ENCODE assay signal across 34 cellular contexts in genomic region chr9:135437259-135437658, GRCh38.
"Had no signal": no experiment of that assay in that cellular context is flagged by ENCODE, and none has a peak within 500 bp of the region (broad histone marks: within the 10 kb centered on the region; RNA-seq: fewer than 3 reads in every experiment).

No MANE protein-coding gene starts in this region.

- H3K36me3 ChIP-seq: MG63 had no signal

- H3K4me3 ChIP-seq: MG63 had no signal

- H3K9ac ChIP-seq: KMS-11 had no signal

- H3K27ac ChIP-seq: KMS-11 had no signal

- H3K4me2 ChIP-seq: KMS-11 had no signal

- DNase-seq: Karpas-422, Kasumi-1, KG1, MG63, MM.1S, MV-4-11, NCI-H1092, NCI-H1092 treated with DMSO at 0.1 percent for 48 hours, NCI-H1105, NCI-H1105 treated with DMSO at 0.1 percent for 48 hours, NCI-H1417 treated with DMSO at 0.1 percent for 48 hours, NCI-H1436, NCI-H1436 treated with DMSO at 0.1 percent for 48 hours, NCI-H146, NCI-H1694, NCI-H1694 treated with DMSO at 0.1 percent for 48 hours, NCI-H187, NCI-H187 treated with DMSO at 0.1 percent for 48 hours, NCI-H1930, NCI-H2029, NCI-H2029 treated with DMSO at 0.1 percent for 48 hours, NCI-H2081, NCI-H2081 treated with DMSO at 0.1 percent for 48 hours, NCI-H2107, NCI-H2171, NCI-H2171 treated with DMSO at 0.1 percent for 48 hours, NCI-H2227 treated with DMSO at 0.1 percent for 48 hours, NCI-H226, NCI-H345, NCI-H446, NCI-H446 treated with DMSO at 0.1 percent for 48 hours, NCI-H510A, NCI-H510A treated with DMSO at 0.1 percent for 48 hours had no signal
